ENCODE assay signal across 16 cellular contexts in the genomic region with DNA sequence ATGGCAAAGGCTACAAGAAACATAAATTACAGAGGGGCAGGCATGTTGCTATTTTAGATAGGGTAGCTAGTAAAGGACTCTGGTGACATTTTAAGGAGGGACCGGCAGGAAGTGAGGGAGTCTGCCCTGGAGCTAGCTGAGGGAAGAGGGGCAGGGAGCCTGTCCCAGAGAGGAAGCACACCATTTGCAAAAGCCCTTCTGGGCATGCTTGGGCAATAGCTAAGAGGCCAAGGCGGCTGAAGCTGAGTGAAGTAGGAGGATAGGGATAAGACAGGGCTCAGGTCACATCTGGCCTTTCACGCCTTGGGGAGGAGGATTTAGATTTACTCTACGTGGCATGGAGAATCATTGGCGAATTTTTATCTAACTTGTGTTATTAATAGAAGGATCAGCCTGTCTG.
DNase-seq lines count a peak whose midpoint lies in the region; ATAC-seq and TF ChIP-seq lines count a peak whose summit lies in the region.
"Had no signal": no experiment of that assay in that cellular context is flagged by ENCODE, and none has a peak within 500 bp of the region (broad histone marks: within the 10 kb centered on the region; RNA-seq: fewer than 3 reads in every experiment).

No MANE protein-coding gene starts in this region.

- H3K79me2 ChIP-seq in osteoblast (ENCODE audit: insufficient read depth, low read length) = no peaks in the 10 kb centered on the region

- H3K27ac Mint-ChIP-seq in activated CD4-positive, alpha-beta T cell treated with anti-CD3 and anti-CD28 coated beads for 36 hours = peak overlapping the region; percentile 16
- no peak overlapping the region for H3K27ac Mint-ChIP-seq in activated CD4-positive, alpha-beta T cell treated with anti-CD3 and anti-CD28 coated beads, Interleukin-2, amount 10 ng/mL, durations not matched to agents 7 days and 5 days
- peak overlapping the region in 2 of 3 donors; percentile 47 to 75 for H3K27ac Mint-ChIP-seq in IgD-negative memory B cell
- H3K27ac Mint-ChIP-seq in activated CD4-positive, alpha-beta memory T cell treated with anti-CD3 and anti-CD28 coated beads for 36 hours = peak overlapping the region; percentile 68
- H3K27ac Mint-ChIP-seq: WTC11 had no signal

- H2AFZ ChIP-seq in osteoblast (ENCODE audit: low read length) = no peak overlapping the region

- H3K27me3 ChIP-seq in lower lobe of right lung (ENCODE audit: low read depth) (no peaks in the 10 kb centered on the region), adrenal gland (no peaks in the 10 kb centered on the region), osteoblast (ENCODE audit: insufficient read depth, low read length) (no peaks in the 10 kb centered on the region)
- H3K27me3 ChIP-seq: suprapubic skin had no signal

- H3K36me3 Mint-ChIP-seq in activated CD4-positive, alpha-beta T cell treated with anti-CD3 and anti-CD28 coated beads for 36 hours (ENCODE audit: low read depth) = peaks cover 64% of the 10 kb centered on the region
- peaks cover 83% of the 10 kb centered on the region for H3K36me3 Mint-ChIP-seq in activated CD4-positive, alpha-beta T cell treated with anti-CD3 and anti-CD28 coated beads, Interleukin-2, amount 10 ng/mL, durations not matched to agents 7 days and 5 days (ENCODE audit: low read depth)
- peaks cover 14% of the 10 kb centered on the region for H3K36me3 Mint-ChIP-seq in IgD-negative memory B cell
- H3K36me3 Mint-ChIP-seq in activated CD4-positive, alpha-beta memory T cell treated with anti-CD3 and anti-CD28 coated beads for 36 hours = peaks cover 70% of the 10 kb centered on the region
- H3K36me3 Mint-ChIP-seq: WTC11 had no signal

- POLR2A ChIA-PET in activated CD4-positive, alpha-beta T cell treated with anti-CD3 and anti-CD28 coated beads for 36 hours (lab: Charles Lee) = interaction anchor here (2.8 kb wide), 1 partner anchor 13 kb away, joined by 18 read pairs; no protein-coding TSS in a partner anchor
- POLR2A ChIA-PET in activated CD4-positive, alpha-beta T cell treated with anti-CD3 and anti-CD28 coated beads, Interleukin-2, amount 10 ng/mL, durations not matched to agents 7 days and 5 days (lab: Charles Lee) = no interaction called here
- POLR2A ChIA-PET in activated CD4-positive, alpha-beta memory T cell treated with anti-CD3 and anti-CD28 coated beads for 36 hours (lab: Charles Lee) = interaction anchor here (1.1 to 2.8 kb wide), 2 partner anchors 12 to 84 kb away, joined by 3 to 47 read pairs; no protein-coding TSS in a partner anchor

- DNase-seq in activated CD4-positive, alpha-beta T cell treated with anti-CD3 and anti-CD28 coated beads for 36 hours = no peak
- DNase-seq in activated CD4-positive, alpha-beta T cell treated with anti-CD3 and anti-CD28 coated beads, Interleukin-2, amount 10 ng/mL, durations not matched to agents 7 days and 5 days = no peak
- no peak for DNase-seq in activated CD4-positive, alpha-beta memory T cell treated with anti-CD3 and anti-CD28 coated beads for 36 hours
- DNase-seq in lower lobe of right lung (no peak), A172 (ENCODE audit: low spot score) (no peak), adrenal gland (no peak), osteoblast (ENCODE audit: insufficient read length, low spot score, missing footprints) (no peak)
- DNase-seq: Caco-2, dermis blood vessel endothelial cell, NCI-H187 treated with DMSO at 0.1 percent for 48 hours, NCI-H510A treated with DMSO at 0.1 percent for 48 hours, OCI-M1 had no signal

- peaks cover 79% of the 10 kb centered on the region for H3K4me1 Mint-ChIP-seq in activated CD4-positive, alpha-beta T cell treated with anti-CD3 and anti-CD28 coated beads for 36 hours
- H3K4me1 Mint-ChIP-seq in activated CD4-positive, alpha-beta T cell treated with anti-CD3 and anti-CD28 coated beads, Interleukin-2, amount 10 ng/mL, durations not matched to agents 7 days and 5 days = peaks cover 72% of the 10 kb centered on the region
- H3K4me1 Mint-ChIP-seq in IgD-negative memory B cell = peaks cover 38 to 54% (median 54%) of the 10 kb centered on the region in 3 donors
- peaks cover 83% of the 10 kb centered on the region for H3K4me1 Mint-ChIP-seq in activated CD4-positive, alpha-beta memory T cell treated with anti-CD3 and anti-CD28 coated beads for 36 hours (ENCODE audit: low read depth)

- 30 to 80% (median 61%) methylated on average over 5 of the region's 5 CpGs for WGBS in adrenal gland, 4 donors

- H3K36me3 ChIP-seq in lower lobe of right lung (peaks cover 48% of the 10 kb centered on the region), adrenal gland (replicated peaks in 1 of 2) (no peaks in the 10 kb centered on the region), osteoblast (ENCODE audit: insufficient read depth, low read length) (no peaks in the 10 kb centered on the region)

- TF ChIP-seq CTCF in lower lobe of right lung (IDR thresholded peaks at IDR 0.05) (no peak), adrenal gland (IDR thresholded peaks at IDR 0.05) (no peak), osteoblast (IDR thresholded peaks at IDR 0.05; ENCODE audit: extremely low read depth, low read depth, low read length) (no peak)

- no peak for TF ChIP-seq POLR2A in adrenal gland (IDR thresholded peaks at IDR 0.05)

- H3K27ac ChIP-seq in lower lobe of right lung (no peak overlapping the region), adrenal gland (no peak overlapping the region), osteoblast (ENCODE audit: low read depth, low read length) (no peak overlapping the region)
- H3K27ac ChIP-seq: KMS-11, suprapubic skin had no signal

- no peaks in the 10 kb centered on the region for H4K20me1 ChIP-seq in osteoblast (ENCODE audit: insufficient read depth, low read length)

- no peak overlapping the region for H3K4me3 Mint-ChIP-seq in activated CD4-positive, alpha-beta T cell treated with anti-CD3 and anti-CD28 coated beads for 36 hours
- H3K4me3 Mint-ChIP-seq in activated CD4-positive, alpha-beta T cell treated with anti-CD3 and anti-CD28 coated beads, Interleukin-2, amount 10 ng/mL, durations not matched to agents 7 days and 5 days = no peak overlapping the region
- peak overlapping the region in 1 of 4 donors; percentile 56 for H3K4me3 Mint-ChIP-seq in IgD-negative memory B cell
- no peak overlapping the region for H3K4me3 Mint-ChIP-seq in activated CD4-positive, alpha-beta memory T cell treated with anti-CD3 and anti-CD28 coated beads for 36 hours
- H3K4me3 Mint-ChIP-seq: WTC11 had no signal

- H3K4me1 ChIP-seq in lower lobe of right lung (peaks cover 5% of the 10 kb centered on the region), adrenal gland (replicated peaks in 1 of 2) (no peaks in the 10 kb centered on the region), osteoblast (ENCODE audit: insufficient read depth, low read length) (peaks cover 18% of the 10 kb centered on the region)

- H3K9me3 Mint-ChIP-seq in activated CD4-positive, alpha-beta T cell treated with anti-CD3 and anti-CD28 coated beads for 36 hours (ENCODE audit: low read depth) = no peaks in the 10 kb centered on the region
- no peaks in the 10 kb centered on the region for H3K9me3 Mint-ChIP-seq in activated CD4-positive, alpha-beta T cell treated with anti-CD3 and anti-CD28 coated beads, Interleukin-2, amount 10 ng/mL, durations not matched to agents 7 days and 5 days
- no peaks in the 10 kb centered on the region for H3K9me3 Mint-ChIP-seq in IgD-negative memory B cell
- H3K9me3 Mint-ChIP-seq in activated CD4-positive, alpha-beta memory T cell treated with anti-CD3 and anti-CD28 coated beads for 36 hours = no peaks in the 10 kb centered on the region
- H3K9me3 Mint-ChIP-seq: WTC11 had no signal

- H3K9me3 ChIP-seq in lower lobe of right lung (no peaks in the 10 kb centered on the region), adrenal gland (replicated peaks in 1 of 3) (no peaks in the 10 kb centered on the region), osteoblast (ENCODE audit: low read depth, low read length) (no peaks in the 10 kb centered on the region)
- H3K9me3 ChIP-seq: Caco-2, suprapubic skin had no signal

- no peak for ATAC-seq in activated CD4-positive, alpha-beta T cell treated with anti-CD3 and anti-CD28 coated beads for 36 hours
- peak; percentile 40 to 69 for ATAC-seq in lower lobe of right lung
- ATAC-seq: WTC11 had no signal

- CTCF ChIA-PET in activated CD4-positive, alpha-beta T cell treated with anti-CD3 and anti-CD28 coated beads for 36 hours (lab: Charles Lee) = interaction anchor here (1.9 to 2.0 kb wide), 2 partner anchors 8 to 12 kb away, joined by 6 to 13 read pairs; no protein-coding TSS in a partner anchor
- CTCF ChIA-PET in activated CD4-positive, alpha-beta T cell treated with anti-CD3 and anti-CD28 coated beads, Interleukin-2, amount 10 ng/mL, durations not matched to agents 7 days and 5 days (lab: Charles Lee) = interaction anchor here (1.5 to 2.0 kb wide), 2 partner anchors 12 to 13 kb away, joined by 3 to 6 read pairs; no protein-coding TSS in a partner anchor
- CTCF ChIA-PET in activated CD4-positive, alpha-beta memory T cell treated with anti-CD3 and anti-CD28 coated beads for 36 hours (lab: Charles Lee) = interaction anchor here (2.1 to 2.8 kb wide), 2 partner anchors 12 to 33 kb away, joined by 6 to 29 read pairs; no protein-coding TSS in a partner anchor

- H3K4me3 ChIP-seq in lower lobe of right lung (no peak overlapping the region), adrenal gland (no peak overlapping the region), osteoblast (ENCODE audit: insufficient read depth, low read length) (no peak overlapping the region)
- H3K4me3 ChIP-seq: suprapubic skin had no signal

- intact Hi-C loops in activated CD4-positive, alpha-beta T cell treated with anti-CD3 and anti-CD28 coated beads for 36 hours (cut with DNase I, micrococcal nuclease) = no loop called here
- intact Hi-C loops in activated CD4-positive, alpha-beta memory T cell treated with anti-CD3 and anti-CD28 coated beads for 36 hours (cut with micrococcal nuclease) = no loop called here
- intact Hi-C loops in lower lobe of right lung (cut with DNase I) (no loop called here), adrenal gland (cut with DNase I) (no loop called here)

- H3K4me2 ChIP-seq in osteoblast (ENCODE audit: insufficient read depth, low read length) = no peak overlapping the region
- H3K4me2 ChIP-seq: KMS-11 had no signal

- no peaks in the 10 kb centered on the region for H3K27me3 Mint-ChIP-seq in activated CD4-positive, alpha-beta T cell treated with anti-CD3 and anti-CD28 coated beads for 36 hours
- no peaks in the 10 kb centered on the region for H3K27me3 Mint-ChIP-seq in activated CD4-positive, alpha-beta T cell treated with anti-CD3 and anti-CD28 coated beads, Interleukin-2, amount 10 ng/mL, durations not matched to agents 7 days and 5 days
- no peaks in the 10 kb centered on the region for H3K27me3 Mint-ChIP-seq in IgD-negative memory B cell
- no peaks in the 10 kb centered on the region for H3K27me3 Mint-ChIP-seq in activated CD4-positive, alpha-beta memory T cell treated with anti-CD3 and anti-CD28 coated beads for 36 hours
